Comparison of ENCODE assay signal across 8 cellular contexts in genomic region chr22:45318558-45319318, GRCh38. TPM values are rescaled to one million over a fixed set of nuclear protein-coding genes. Genes with fewer than 3 reads are reported as not detected.
DNase-seq lines count a peak whose midpoint lies in the region; ATAC-seq and TF ChIP-seq lines count a peak whose summit lies in the region.

No MANE protein-coding gene starts in this region.

- H3K4me2 ChIP-seq in skeletal muscle satellite cell (ENCODE audit: low read length) = peak overlapping the region; percentile 70

- peak overlapping the region; percentile 86 to 89 for H3K27ac ChIP-seq in esophagus (ENCODE audit: low read depth in 2 of 2, low read length in 1 of 2)

- H3K27me3 Mint-ChIP-seq in activated CD4-positive, alpha-beta T cell treated with anti-CD3 and anti-CD28 coated beads, Interleukin-2, amount 10 ng/mL, durations not matched to agents 24 days and 14 days = no peaks in the 10 kb centered on the region

- no peaks in the 10 kb centered on the region for H3K9me3 ChIP-seq in esophagus (ENCODE audit: control insufficient read depth in 2 of 2, insufficient read depth in 1 of 2, low read depth in 1 of 2, low read length in 1 of 2)
- no peaks in the 10 kb centered on the region for H3K9me3 ChIP-seq in skeletal muscle satellite cell (replicated peaks; ENCODE audit: low read length)

- H3K4me1 ChIP-seq in esophagus (ENCODE audit: control insufficient read depth in 2 of 2, insufficient read depth in 2 of 2, low read length in 1 of 2) (peaks cover 3 to 8% of the 10 kb centered on the region in 2 donors), skeletal muscle satellite cell (ENCODE audit: control insufficient read depth, insufficient read depth, low read length) (peaks cover 43% of the 10 kb centered on the region)

- no peaks in the 10 kb centered on the region for H3K9me3 Mint-ChIP-seq in activated CD4-positive, alpha-beta T cell treated with anti-CD3 and anti-CD28 coated beads, Interleukin-2, amount 10 ng/mL, durations not matched to agents 24 days and 14 days

- H3K4me3 Mint-ChIP-seq in activated CD4-positive, alpha-beta T cell treated with anti-CD3 and anti-CD28 coated beads, Interleukin-2, amount 10 ng/mL, durations not matched to agents 24 days and 14 days = peak overlapping the region; percentile 83

- WGBS in esophagus, 2 donors = 55 to 56% methylated on average over 12 of the region's 12 CpGs

- H3K4me3 ChIP-seq in GM12865 (ENCODE audit: low read depth, low read length) (peak overlapping the region; percentile 47), esophagus (ENCODE audit: low read depth in 1 of 2, low read length in 2 of 2) (no peak overlapping the region), skeletal muscle satellite cell (ENCODE audit: low read length) (peak overlapping the region; percentile 28)

- peaks cover 69% of the 10 kb centered on the region for H3K4me1 Mint-ChIP-seq in activated CD4-positive, alpha-beta T cell treated with anti-CD3 and anti-CD28 coated beads, Interleukin-2, amount 10 ng/mL, durations not matched to agents 24 days and 14 days

- no peak for TF ChIP-seq CTCF in GM12865 (IDR thresholded peaks at IDR 0.05; ENCODE audit: insufficient read depth, low read depth, low read length, missing control alignments)

- peaks cover 24% of the 10 kb centered on the region for H3K36me3 Mint-ChIP-seq in activated CD4-positive, alpha-beta T cell treated with anti-CD3 and anti-CD28 coated beads, Interleukin-2, amount 10 ng/mL, durations not matched to agents 24 days and 14 days (ENCODE audit: low read depth)

- intact Hi-C loops in activated CD4-positive, alpha-beta T cell treated with anti-CD3 and anti-CD28 coated beads, Interleukin-2, amount 10 ng/mL, durations not matched to agents 24 days and 14 days (cut with micrococcal nuclease) = loop anchor here (1.0 to 2.0 kb wide), 2 partner anchors 8 to 94 kb away; partner anchors contain the start of genes RIBC2 and SMC1B

- H3K27me3 ChIP-seq in esophagus (ENCODE audit: control insufficient read depth in 1 of 2, insufficient read depth in 2 of 2, low read length in 2 of 2) (no peaks in the 10 kb centered on the region), skeletal muscle satellite cell (ENCODE audit: control insufficient read depth, insufficient read depth, low read length) (no peaks in the 10 kb centered on the region)

- H3K36me3 ChIP-seq in esophagus (ENCODE audit: control insufficient read depth in 2 of 2, insufficient read depth in 2 of 2, low read length in 1 of 2) (peaks cover 6 to 9% of the 10 kb centered on the region in 2 donors), skeletal muscle satellite cell (ENCODE audit: insufficient read depth, low read length) (peaks cover 10% of the 10 kb centered on the region)

- peak; percentile 73 for DNase-seq in GM12865 (ENCODE audit: low read depth)
- DNase-seq in activated CD4-positive, alpha-beta T cell treated with anti-CD3 and anti-CD28 coated beads, Interleukin-2, amount 10 ng/mL, durations not matched to agents 24 days and 14 days = peak; percentile 88
- DNase-seq in RKO (ENCODE audit: low spot score) = no peak
- no peak for DNase-seq in NCI-H146 treated with DMSO at 0.1 percent for 48 hours (lab: John Stamatoyannopoulos, UW; ENCODE audit: unreplicated experiment)
- no peak for DNase-seq in NCI-H82 (lab: John Stamatoyannopoulos, UW)

- H3K27ac Mint-ChIP-seq in activated CD4-positive, alpha-beta T cell treated with anti-CD3 and anti-CD28 coated beads, Interleukin-2, amount 10 ng/mL, durations not matched to agents 24 days and 14 days = peak overlapping the region; percentile 97

- peak overlapping the region; percentile 48 for H3K9ac ChIP-seq in skeletal muscle satellite cell (ENCODE audit: low read depth, low read length)

- ATAC-seq in HG03095 (IDR thresholded peaks at IDR 0.05; ENCODE audit: unreplicated experiment) = peak; percentile 31

RNA-seq across cellular contexts. Expression of gene FAM118A, which starts 9.0 kb away (rescaled TPM):
- 32.0 and 32.5 TPM in 2 replicates for total RNA-seq in activated CD4-positive, alpha-beta T cell treated with anti-CD3 and anti-CD28 coated beads, Interleukin-2, amount 10 ng/mL, durations not matched to agents 24 days and 14 days
- 10 to 100 TPM; 15.4 to 44.4 TPM for polyA plus RNA-seq in esophagus
- total RNA-seq in skeletal muscle satellite cell (2012; rRNA removed) = 8.9 and 9.2 TPM in 2 replicates

RNA-seq across cellular contexts. Expression of gene UPK3A, which starts 34.0 kb away (rescaled TPM):
- not detected in 2 replicates for total RNA-seq in activated CD4-positive, alpha-beta T cell treated with anti-CD3 and anti-CD28 coated beads, Interleukin-2, amount 10 ng/mL, durations not matched to agents 24 days and 14 days
- polyA plus RNA-seq in esophagus = not detected
- total RNA-seq in skeletal muscle satellite cell (2012; rRNA removed) = not detected in 2 replicates

Comparison
In these comparisons a context has a peak if more than half of its experiments do, and no peak if none do; other contexts are left out.
1. DNase-seq: peak in GM12865 (single experiment) and activated CD4-positive, alpha-beta T cell treated with anti-CD3 and anti-CD28 coated beads, Interleukin-2, amount 10 ng/mL, durations not matched to agents 24 days and 14 days (single experiment); none in RKO (single experiment), NCI-H146 treated with DMSO at 0.1 percent for 48 hours (single experiment) and NCI-H82 (single experiment).
2. H3K4me3 ChIP-seq: peak in GM12865 (single experiment) and skeletal muscle satellite cell (single experiment); none in esophagus (0 of 2).